In the genomic region with DNA sequence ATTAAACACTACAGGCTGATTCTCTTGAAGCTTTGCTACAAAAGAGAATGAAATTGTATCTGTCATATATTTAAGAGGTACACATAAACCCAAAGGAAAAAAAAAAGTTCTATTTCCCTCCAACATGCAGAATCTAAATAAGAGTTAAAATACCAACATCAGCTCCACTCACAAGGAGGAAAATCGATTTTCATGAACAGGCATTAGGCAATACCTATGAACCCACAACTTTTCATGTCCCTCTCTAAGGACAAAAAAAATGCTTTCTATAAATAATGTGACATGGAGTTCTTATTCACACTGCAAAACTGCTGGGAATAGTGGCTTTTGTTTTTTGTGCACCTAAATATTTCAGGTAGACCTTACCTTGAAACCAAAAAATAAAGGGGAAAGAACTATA, we compare ENCODE assay signal across 20 cellular contexts.
DNase-seq lines count a peak whose midpoint lies in the region; ATAC-seq and TF ChIP-seq lines count a peak whose summit lies in the region.
"Had no signal": no experiment of that assay in that cellular context is flagged by ENCODE, and none has a peak within 500 bp of the region (broad histone marks: within the 10 kb centered on the region; RNA-seq: fewer than 3 reads in every experiment).

No MANE protein-coding gene starts in this region.

- no peaks in the 10 kb centered on the region for H3K9me3 Mint-ChIP-seq in CD4-positive, CD25-positive, alpha-beta regulatory T cell
- no peaks in the 10 kb centered on the region for H3K9me3 Mint-ChIP-seq in CD4-positive, alpha-beta T cell
- no peaks in the 10 kb centered on the region for H3K9me3 Mint-ChIP-seq in immature natural killer cell
- H3K9me3 Mint-ChIP-seq in naive thymus-derived CD4-positive, alpha-beta T cell, result no peaks in the 10 kb centered on the region
- H3K9me3 Mint-ChIP-seq: CD8-positive, alpha-beta memory T cell had no signal

- no peaks in the 10 kb centered on the region for H3K9me3 ChIP-seq in CD4-positive, CD25-positive, alpha-beta regulatory T cell (ENCODE audit: control insufficient read depth in 2 of 2, low read length in 2 of 2)
- H3K9me3 ChIP-seq in CD4-positive, alpha-beta T cell (ENCODE audit: control insufficient read depth, low read length), result no peaks in the 10 kb centered on the region
- no peaks in the 10 kb centered on the region for H3K9me3 ChIP-seq in naive thymus-derived CD4-positive, alpha-beta T cell (ENCODE audit: control insufficient read depth in 2 of 3, low read length in 3 of 3)
- H3K9me3 ChIP-seq: BE2C, HAP-1 had no signal

- peaks cover 22% of the 10 kb centered on the region for H3K4me1 ChIP-seq in CD4-positive, CD25-positive, alpha-beta regulatory T cell (ENCODE audit: control insufficient read depth, insufficient read depth, low read length, poor library complexity, severe bottlenecking)
- H3K4me1 ChIP-seq in naive thymus-derived CD4-positive, alpha-beta T cell (ENCODE audit: control insufficient read depth in 2 of 2, insufficient read depth in 2 of 2, low read length in 2 of 2), result peaks cover 21 to 43% of the 10 kb centered on the region in 2 donors
- H3K4me1 ChIP-seq: HAP-1 had no signal

- intact Hi-C loops in CD4-positive, alpha-beta T cell (cut with DNase I, micrococcal nuclease), result loop anchor here in 1 of 2 experiments (5.0 kb wide), 2 partner anchors 46 to 191 kb away; partner anchors contain the start of gene KLF12
- intact Hi-C loops in naive thymus-derived CD4-positive, alpha-beta T cell (cut with micrococcal nuclease), result loop anchor here (1.0 to 5.0 kb wide), 5 partner anchors 13 to 347 kb away; partner anchors contain the start of gene KLF12 (in 1 of the 2)

- POLR2A ChIA-PET in CD4-positive, alpha-beta T cell (lab: Charles Lee), result no interaction called here
- POLR2A ChIA-PET in naive thymus-derived CD4-positive, alpha-beta T cell (lab: Charles Lee), result no interaction called here

- peaks cover 21% of the 10 kb centered on the region for H3K36me3 ChIP-seq in CD4-positive, CD25-positive, alpha-beta regulatory T cell (ENCODE audit: control insufficient read depth, insufficient read depth, low read length)
- H3K36me3 ChIP-seq in naive thymus-derived CD4-positive, alpha-beta T cell (ENCODE audit: control insufficient read depth in 2 of 3, insufficient read depth in 3 of 3, low read length in 3 of 3), result peaks cover 5 to 8% (median 7%) of the 10 kb centered on the region in 3 experiments
- H3K36me3 ChIP-seq: BE2C, HAP-1 had no signal

- no peaks in the 10 kb centered on the region for H3K27me3 Mint-ChIP-seq in CD4-positive, CD25-positive, alpha-beta regulatory T cell
- no peaks in the 10 kb centered on the region for H3K27me3 Mint-ChIP-seq in CD4-positive, alpha-beta T cell
- no peaks in the 10 kb centered on the region for H3K27me3 Mint-ChIP-seq in immature natural killer cell (ENCODE audit: low read depth in 3 of 3)
- H3K27me3 Mint-ChIP-seq in naive thymus-derived CD4-positive, alpha-beta T cell, result no peaks in the 10 kb centered on the region
- H3K27me3 Mint-ChIP-seq: CD8-positive, alpha-beta memory T cell had no signal

- no peak for DNase-seq in CD4-positive, CD25-positive, alpha-beta regulatory T cell
- no peak for DNase-seq in CD4-positive, alpha-beta T cell
- DNase-seq in immature natural killer cell, result no peak
- no peak for DNase-seq in naive thymus-derived CD4-positive, alpha-beta T cell
- DNase-seq in superior temporal gyrus (ENCODE audit: extremely low spot score), result no peak
- DNase-seq: ACHN; BE2C; C1 segment of cervical spinal cord; CD8-positive, alpha-beta memory T cell; COR-L47; DMS 273 treated with DMSO at 0.1 percent for 48 hours; DMS53; DND-41; EL; GM23248; IMR-90 had no signal

- CTCF ChIA-PET in CD4-positive, alpha-beta T cell (lab: Charles Lee), result no interaction called here
- CTCF ChIA-PET in naive thymus-derived CD4-positive, alpha-beta T cell (lab: Charles Lee), result no interaction called here

- H3K27ac ChIP-seq in CD4-positive, CD25-positive, alpha-beta regulatory T cell (ENCODE audit: insufficient read depth, low read length, poor library complexity, severe bottlenecking), result no peak overlapping the region
- H3K27ac ChIP-seq in CD4-positive, alpha-beta T cell (ENCODE audit: low read depth, low read length), result no peak overlapping the region
- no peak overlapping the region for H3K27ac ChIP-seq in naive thymus-derived CD4-positive, alpha-beta T cell (ENCODE audit: low read depth, low read length)
- H3K27ac ChIP-seq: GM23248, HL-60 had no signal

- H3K4me3 ChIP-seq in CD4-positive, CD25-positive, alpha-beta regulatory T cell (ENCODE audit: low read depth, low read length), result no peak overlapping the region
- no peak overlapping the region for H3K4me3 ChIP-seq in naive thymus-derived CD4-positive, alpha-beta T cell (ENCODE audit: low read length)
- H3K4me3 ChIP-seq: GM23248, HAP-1, K562 had no signal

- peak overlapping the region in 2 of 3 donors; percentile 21 to 49 for H3K27ac Mint-ChIP-seq in CD4-positive, CD25-positive, alpha-beta regulatory T cell
- peak overlapping the region; percentile 87 for H3K27ac Mint-ChIP-seq in CD4-positive, alpha-beta T cell
- peak overlapping the region in 4 of 6 donors; percentile 53 to 88 (median 79) for H3K27ac Mint-ChIP-seq in immature natural killer cell
- peak overlapping the region in 5 of 9 donors; percentile 13 to 91 (median 60) for H3K27ac Mint-ChIP-seq in naive thymus-derived CD4-positive, alpha-beta T cell

- H3K27me3 ChIP-seq in CD4-positive, CD25-positive, alpha-beta regulatory T cell (ENCODE audit: control insufficient read depth, insufficient read depth, low read length), result no peaks in the 10 kb centered on the region
- no peaks in the 10 kb centered on the region for H3K27me3 ChIP-seq in CD4-positive, alpha-beta T cell (ENCODE audit: control insufficient read depth, insufficient read depth, low read length)
- no peaks in the 10 kb centered on the region for H3K27me3 ChIP-seq in naive thymus-derived CD4-positive, alpha-beta T cell (ENCODE audit: control insufficient read depth in 2 of 2, insufficient read depth in 2 of 2, low read length in 2 of 2)
- H3K27me3 ChIP-seq: BE2C had no signal

- peaks cover 41 to 80% (median 72%) of the 10 kb centered on the region in 4 donors for H3K4me1 Mint-ChIP-seq in CD4-positive, CD25-positive, alpha-beta regulatory T cell
- H3K4me1 Mint-ChIP-seq in CD4-positive, alpha-beta T cell (ENCODE audit: low read depth), result peaks cover 88% of the 10 kb centered on the region
- H3K4me1 Mint-ChIP-seq in immature natural killer cell, result peaks cover 83 to 96% of the 10 kb centered on the region in 2 donors
- peaks cover 41 to 94% (median 83%) of the 10 kb centered on the region in 7 donors for H3K4me1 Mint-ChIP-seq in naive thymus-derived CD4-positive, alpha-beta T cell

- no peak overlapping the region for H3K4me3 Mint-ChIP-seq in CD4-positive, CD25-positive, alpha-beta regulatory T cell
- H3K4me3 Mint-ChIP-seq in CD4-positive, alpha-beta T cell, result no peak overlapping the region
- H3K4me3 Mint-ChIP-seq in immature natural killer cell, result no peak overlapping the region
- no peak overlapping the region for H3K4me3 Mint-ChIP-seq in naive thymus-derived CD4-positive, alpha-beta T cell
- H3K4me3 Mint-ChIP-seq: CD8-positive, alpha-beta memory T cell had no signal

- ATAC-seq in CD4-positive, CD25-positive, alpha-beta regulatory T cell (ENCODE audit: low read depth in 2 of 2), result no peak
- ATAC-seq in CD4-positive, alpha-beta T cell (ENCODE audit: poor library complexity), result no peak
- no peak for ATAC-seq in naive thymus-derived CD4-positive, alpha-beta T cell
- ATAC-seq in HG03439 (IDR thresholded peaks at IDR 0.05; ENCODE audit: unreplicated experiment), result no peak
- ATAC-seq: K562 had no signal

- TF ChIP-seq CTCF in CD4-positive, alpha-beta T cell (IDR thresholded peaks at IDR 0.05), result no peak

- H3K36me3 Mint-ChIP-seq in CD4-positive, CD25-positive, alpha-beta regulatory T cell, result peaks cover 25% of the 10 kb centered on the region
- H3K36me3 Mint-ChIP-seq in CD4-positive, alpha-beta T cell (ENCODE audit: low read depth), result peaks cover 51% of the 10 kb centered on the region
- peaks cover 5 to 17% (median 12%) of the 10 kb centered on the region in 3 donors for H3K36me3 Mint-ChIP-seq in immature natural killer cell
- H3K36me3 Mint-ChIP-seq in naive thymus-derived CD4-positive, alpha-beta T cell, result peaks cover 10 to 31% (median 19%) of the 10 kb centered on the region in 5 donors

Comparison
In these comparisons a context has a peak if more than half of its experiments do, and no peak if none do; other contexts are left out.
1. H3K27ac Mint-ChIP-seq: peak in every context shown above with its lines; median percentile 87 in CD4-positive, alpha-beta T cell; 79 in immature natural killer cell; 60 in naive thymus-derived CD4-positive, alpha-beta T cell; 35 in CD4-positive, CD25-positive, alpha-beta regulatory T cell.